In genomic region chr11:124863137-124863825, GRCh38 we compare ENCODE assay signal across 9 cellular contexts. TPM values are rescaled to one million over a fixed set of nuclear protein-coding genes. Genes with fewer than 3 reads are reported as not detected.
DNase-seq lines count a peak whose midpoint lies in the region; ATAC-seq and TF ChIP-seq lines count a peak whose summit lies in the region.
"Had no signal": no experiment of that assay in that cellular context is flagged by ENCODE, and none has a peak within 500 bp of the region (broad histone marks: within the 10 kb centered on the region; RNA-seq: fewer than 3 reads in every experiment).

No MANE protein-coding gene starts in this region.

- DNase-seq in CD4-positive, alpha-beta T cell = no peak
- peak; percentile 32 for DNase-seq in NCI-H82 treated with DMSO at 0.1 percent for 48 hours (lab: John Stamatoyannopoulos, UW; ENCODE audit: unreplicated experiment)
- DNase-seq in fibroblast of the aortic adventitia (ENCODE audit: low read depth) = peak; percentile 44
- no peak for DNase-seq in GM13977 (ENCODE audit: low spot score)
- DNase-seq in GM13976 (ENCODE audit: low spot score) = no peak

- H3K27ac ChIP-seq in CD4-positive, alpha-beta T cell (ENCODE audit: low read depth, low read length) = no peak overlapping the region
- H3K27ac ChIP-seq: VCaP had no signal

- peak overlapping the region; percentile 21 for H3K4me3 Mint-ChIP-seq in CD4-positive, alpha-beta T cell

- no peak overlapping the region for H2AFZ ChIP-seq in neuron (ENCODE audit: low read depth, low read length)

- peaks cover 44% of the 10 kb centered on the region for H3K4me1 Mint-ChIP-seq in CD4-positive, alpha-beta T cell (ENCODE audit: low read depth)

- intact Hi-C loops in CD4-positive, alpha-beta T cell (cut with DNase I, micrococcal nuclease) = no loop called here

- CTCF ChIA-PET in CD4-positive, alpha-beta T cell (lab: Charles Lee) = no interaction called here

- in situ Hi-C loops in GM13977 (cut with MboI; ENCODE audit: low pct_unique_long_range_greater_than_20kb, low sequenced_read_pairs, unreplicated experiment) = loop anchor here (25.0 kb wide), 1 partner anchor 451 kb away; the partner anchor contains the start of gene OR8B4
- in situ Hi-C loops in GM13976 (cut with MboI; ENCODE audit: low sequenced_read_pairs, unreplicated experiment) = no loop called here

- no peak for TF ChIP-seq CTCF in CD4-positive, alpha-beta T cell (IDR thresholded peaks at IDR 0.05)
- TF ChIP-seq CTCF in fibroblast of the aortic adventitia (IDR thresholded peaks at IDR 0.05; ENCODE audit: insufficient read depth, low read length) (no peak), GM13977 (IDR thresholded peaks at IDR 0.05; ENCODE audit: extremely low read depth, insufficient read depth, missing control alignments) (no peak), GM13976 (IDR thresholded peaks at IDR 0.05; ENCODE audit: borderline replicate concordance, control extremely low read depth, extremely low read depth, insufficient read depth, missing control alignments) (no peak)

- H3K27me3 Mint-ChIP-seq in CD4-positive, alpha-beta T cell = peaks cover 86% of the 10 kb centered on the region

- peaks cover 32% of the 10 kb centered on the region for H3K4me1 ChIP-seq in neuron (ENCODE audit: insufficient read depth, low read length)

- H3K36me3 Mint-ChIP-seq in CD4-positive, alpha-beta T cell (ENCODE audit: low read depth) = no peaks in the 10 kb centered on the region

- H3K9me3 Mint-ChIP-seq in CD4-positive, alpha-beta T cell = no peaks in the 10 kb centered on the region

- H3K27ac Mint-ChIP-seq in CD4-positive, alpha-beta T cell = no peak overlapping the region

- H3K27me3 ChIP-seq in CD4-positive, alpha-beta T cell (ENCODE audit: control insufficient read depth, insufficient read depth, low read length) = peaks cover 80% of the 10 kb centered on the region
- H3K27me3 ChIP-seq in neuron (ENCODE audit: insufficient read depth, low read length) = peaks cover 70% of the 10 kb centered on the region

- H3K36me3 ChIP-seq in neuron (ENCODE audit: insufficient read depth, low read length) = no peaks in the 10 kb centered on the region

- no peak for ATAC-seq in CD4-positive, alpha-beta T cell (ENCODE audit: poor library complexity)
- ATAC-seq in GM21723 (IDR thresholded peaks at IDR 0.05; ENCODE audit: unreplicated experiment) = no peak
- ATAC-seq in HG02763 (IDR thresholded peaks at IDR 0.05; ENCODE audit: unreplicated experiment) = no peak

- POLR2A ChIA-PET in CD4-positive, alpha-beta T cell (lab: Charles Lee) = no interaction called here

- H3K4me3 ChIP-seq in fibroblast of the aortic adventitia (ENCODE audit: low read depth, low read length) (peak overlapping the region; percentile 52), neuron (ENCODE audit: low read length) (peak overlapping the region; percentile 26)

- no peaks in the 10 kb centered on the region for H3K9me3 ChIP-seq in CD4-positive, alpha-beta T cell (ENCODE audit: control insufficient read depth, low read length)
- no peaks in the 10 kb centered on the region for H3K9me3 ChIP-seq in neuron (ENCODE audit: low read length)

RNA-seq across cellular contexts. Expression of gene ROBO3, which starts 2.0 kb away (rescaled TPM):
- total RNA-seq in CD4-positive, alpha-beta T cell = 10 to 100 TPM; 26.2 to 27.2 TPM
- total RNA-seq in fibroblast of the aortic adventitia (ENCODE audit: low replicate concordance) = 11.7 and 13.6 TPM in 2 replicates

RNA-seq across cellular contexts. Expression of gene ROBO4, which starts 34.4 kb away (rescaled TPM):
- not detected for total RNA-seq in CD4-positive, alpha-beta T cell
- 1.3 and 3.3 TPM in 2 replicates for total RNA-seq in fibroblast of the aortic adventitia (ENCODE audit: low replicate concordance)

RNA-seq across cellular contexts. Expression of gene HEPN1, which starts 55.8 kb away (rescaled TPM):
- not detected for total RNA-seq in CD4-positive, alpha-beta T cell
- total RNA-seq in fibroblast of the aortic adventitia (ENCODE audit: low replicate concordance) = not detected in 2 replicates

Comparison
In these comparisons a context has a peak if more than half of its experiments do, and no peak if none do; other contexts are left out.
1. DNase-seq: peak in NCI-H82 treated with DMSO at 0.1 percent for 48 hours (single experiment) and fibroblast of the aortic adventitia (single experiment); none in CD4-positive, alpha-beta T cell (0 of 10), GM13977 (single experiment) and GM13976 (single experiment).